Comparison of ENCODE assay signal across 8 cellular contexts in the genomic region with DNA sequence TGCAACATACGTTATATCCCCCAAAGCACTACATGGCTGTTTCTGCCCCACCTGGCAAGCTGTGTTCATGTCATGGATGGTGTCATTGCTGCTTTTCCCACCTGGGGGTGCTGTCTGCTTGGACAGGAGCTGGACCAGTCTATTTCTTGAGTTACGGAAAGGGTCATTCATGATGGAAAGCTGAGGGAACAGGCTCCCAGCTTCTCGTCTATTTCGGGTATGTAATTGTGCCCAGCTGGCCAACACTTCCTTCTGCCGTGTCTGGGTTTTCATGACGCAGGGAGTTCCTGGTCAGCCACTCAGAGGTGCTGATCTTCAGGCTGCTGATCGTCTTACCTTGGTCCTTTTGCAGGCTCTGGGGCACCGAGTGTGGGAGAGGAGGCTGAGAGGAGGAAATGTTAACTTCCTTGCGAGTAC.
DNase-seq lines count a peak whose midpoint lies in the region; ATAC-seq and TF ChIP-seq lines count a peak whose summit lies in the region.

No MANE protein-coding gene starts in this region.

- H3K4me3 ChIP-seq in iPS DF 6.9 (ENCODE audit: low read length): no peak overlapping the region

- H3K4me1 ChIP-seq in iPS DF 6.9 (ENCODE audit: control insufficient read depth, insufficient read depth, low read length): peaks cover 6% of the 10 kb centered on the region

- H3K36me3 ChIP-seq in iPS DF 6.9 (ENCODE audit: control insufficient read depth, insufficient read depth, low read length): no peaks in the 10 kb centered on the region

- H3K27ac ChIP-seq in iPS DF 6.9 (ENCODE audit: low read length) (no peak overlapping the region), substantia nigra (ENCODE audit: low read depth, low read length, poor library complexity, severe bottlenecking) (no peak overlapping the region)

- H3K9me3 ChIP-seq in iPS DF 6.9 (ENCODE audit: control insufficient read depth, insufficient read depth, low read length): no peaks in the 10 kb centered on the region

- ATAC-seq in GM19351 (IDR thresholded peaks at IDR 0.05; ENCODE audit: unreplicated experiment) (no peak), GM19397 (IDR thresholded peaks at IDR 0.05; ENCODE audit: unreplicated experiment) (no peak)

- H3K27me3 ChIP-seq in iPS DF 6.9 (ENCODE audit: control insufficient read depth, insufficient read depth, low read length): no peaks in the 10 kb centered on the region

- peak; percentile 57 for TF ChIP-seq CTCF in GM10266 (IDR thresholded peaks at IDR 0.05; ENCODE audit: control insufficient read depth, insufficient read depth, low read depth, missing control alignments)
- peak; percentile 64 for TF ChIP-seq CTCF in LNCAP (IDR thresholded peaks at IDR 0.05)

- no CpG with 5 or more reads among the region's 9 CpGs for WGBS in iPS DF 6.9 (ENCODE audit: insufficient coverage, insufficient read length)

- DNase-seq in GM10266 (ENCODE audit: extremely low spot score) (no peak), amygdala (lab: John Stamatoyannopoulos, UW) (peak in 32 of 56 donors; percentile 11 to 78 (median 38)), iPS DF 6.9 (ENCODE audit: low read depth, low spot score) (peak; percentile 47), substantia nigra (lab: John Stamatoyannopoulos, UW) (peak in 33 of 49 donors; percentile 16 to 69 (median 39))
- DNase-seq in NK-92 treated with Interleukin-12 subunit alpha and Interleukin-12 subunit beta, amount 100 ng/mL, for 24 hours (lab: John Stamatoyannopoulos, UW): no peak

Comparison
In these comparisons a context has a peak if more than half of its experiments do, and no peak if none do; other contexts are left out.
1. DNase-seq: peak in amygdala (32 of 56), iPS DF 6.9 (single experiment) and substantia nigra (33 of 49); none in GM10266 (single experiment) and NK-92 treated with Interleukin-12 subunit alpha and Interleukin-12 subunit beta, amount 100 ng/mL, for 24 hours (single experiment).